In genomic region chr4:177128306-177128705, GRCh38 we compare ENCODE assay signal across 23 cellular contexts.
DNase-seq lines count a peak whose midpoint lies in the region; ATAC-seq and TF ChIP-seq lines count a peak whose summit lies in the region.
"Had no signal": no experiment of that assay in that cellular context is flagged by ENCODE, and none has a peak within 500 bp of the region (broad histone marks: within the 10 kb centered on the region; RNA-seq: fewer than 3 reads in every experiment).

No MANE protein-coding gene starts in this region.

- ATAC-seq in HG03045 (IDR thresholded peaks at IDR 0.05; ENCODE audit: unreplicated experiment) = no peak
- ATAC-seq in GM19328 (IDR thresholded peaks at IDR 0.05; ENCODE audit: unreplicated experiment) = no peak
- ATAC-seq in effector memory CD8-positive, alpha-beta T cell (replicated peaks) = no peak
- ATAC-seq: gastroesophageal sphincter, GM12878, Right ventricle myocardium inferior had no signal

- H3K27ac ChIP-seq in mammary epithelial cell (ENCODE audit: insufficient read depth, low read depth, low read length) (peak overlapping the region; percentile 80), breast epithelium (no peak overlapping the region), transverse colon (no peak overlapping the region)
- H3K27ac ChIP-seq: BLaER1, gastroesophageal sphincter, prostate gland had no signal

- BruUV-seq in mammary epithelial cell (replicated peaks; lab: Mats Ljungman, UMichigan) = no TSS peak

- H3K4me2 ChIP-seq in mammary epithelial cell (ENCODE audit: insufficient read depth, low read depth, low read length) = peak overlapping the region; percentile 66
- H3K4me2 ChIP-seq: BLaER1 had no signal

- H3K9ac ChIP-seq in mammary epithelial cell (ENCODE audit: insufficient read depth, low read length) = no peak overlapping the region
- H3K9ac ChIP-seq: BLaER1 had no signal

- H3K9me3 Mint-ChIP-seq in effector memory CD8-positive, alpha-beta T cell = peaks cover 9 to 14% of the 10 kb centered on the region in 2 donors

- no peak overlapping the region for H3K4me3 Mint-ChIP-seq in effector memory CD8-positive, alpha-beta T cell
- H3K4me3 Mint-ChIP-seq: central memory CD8-positive, alpha-beta T cell; endodermal cell had no signal

- peaks cover 6% of the 10 kb centered on the region for H3K9me3 ChIP-seq in mammary epithelial cell (replicated peaks; ENCODE audit: insufficient read depth, low read length)
- H3K9me3 ChIP-seq in breast epithelium = peaks cover 6 to 15% of the 10 kb centered on the region in 2 donors
- H3K9me3 ChIP-seq in transverse colon = no peaks in the 10 kb centered on the region
- H3K9me3 ChIP-seq: prostate gland had no signal

- no peaks in the 10 kb centered on the region for H3K27me3 Mint-ChIP-seq in effector memory CD8-positive, alpha-beta T cell
- H3K27me3 Mint-ChIP-seq: central memory CD8-positive, alpha-beta T cell had no signal

- no peaks in the 10 kb centered on the region for H3K4me1 Mint-ChIP-seq in effector memory CD8-positive, alpha-beta T cell (ENCODE audit: low read depth in 2 of 2)
- H3K4me1 Mint-ChIP-seq: central memory CD8-positive, alpha-beta T cell; endodermal cell had no signal

- no peak overlapping the region for H3K27ac Mint-ChIP-seq in effector memory CD8-positive, alpha-beta T cell
- H3K27ac Mint-ChIP-seq: endodermal cell had no signal

- dilution Hi-C loops in mammary epithelial cell (cut with HindIII; ENCODE audit: low sequenced_read_pairs) = no loop called here

- H3K36me3 ChIP-seq in mammary epithelial cell (ENCODE audit: insufficient read depth, low read length) (no peaks in the 10 kb centered on the region), breast epithelium (no peaks in the 10 kb centered on the region), transverse colon (no peaks in the 10 kb centered on the region)
- H3K36me3 ChIP-seq: BLaER1, gastroesophageal sphincter, prostate gland had no signal

- H3K27me3 ChIP-seq in mammary epithelial cell (ENCODE audit: insufficient read depth, low read length) = no peaks in the 10 kb centered on the region
- no peaks in the 10 kb centered on the region for H3K27me3 ChIP-seq in breast epithelium
- H3K27me3 ChIP-seq in transverse colon = no peaks in the 10 kb centered on the region
- H3K27me3 ChIP-seq: BLaER1, gastroesophageal sphincter had no signal

- H4K20me1 ChIP-seq in mammary epithelial cell (ENCODE audit: insufficient read depth, low read length) = no peaks in the 10 kb centered on the region
- H4K20me1 ChIP-seq: BLaER1 had no signal

- no peaks in the 10 kb centered on the region for H3K36me3 Mint-ChIP-seq in effector memory CD8-positive, alpha-beta T cell (ENCODE audit: insufficient read depth)

- no peak for TF ChIP-seq EP300 in transverse colon (IDR thresholded peaks at IDR 0.05; ENCODE audit: low read depth)

- TF ChIP-seq CTCF in mammary epithelial cell (conservative IDR thresholded peaks at IDR 0.05 in 1 of 2, IDR thresholded peaks at IDR 0.05 in 1 of 2; ENCODE audit: extremely low read depth in 1 of 2, insufficient read depth in 1 of 2, low read depth in 1 of 2, low read length in 2 of 2) (no peak), breast epithelium (IDR thresholded peaks at IDR 0.05) (no peak), astrocyte of the spinal cord (IDR thresholded peaks at IDR 0.05; ENCODE audit: low read depth, low read length) (no peak), foreskin fibroblast (IDR thresholded peaks at IDR 0.05; ENCODE audit: low read depth, low read length) (no peak), transverse colon (IDR thresholded peaks at IDR 0.05) (no peak)

- TF ChIP-seq POLR2A in breast epithelium (IDR thresholded peaks at IDR 0.05) = no peak
- no peak for TF ChIP-seq POLR2A in transverse colon (IDR thresholded peaks at IDR 0.05)

- H2AFZ ChIP-seq in mammary epithelial cell (ENCODE audit: low read depth, low read length) = peak overlapping the region; percentile 25

- H3K4me3 ChIP-seq in mammary epithelial cell (replicated peaks in 1 of 3; ENCODE audit: insufficient read depth in 1 of 3, low read depth in 2 of 3, low read length in 3 of 3) (no peak overlapping the region), breast epithelium (no peak overlapping the region), astrocyte of the spinal cord (ENCODE audit: low read depth, low read length) (no peak overlapping the region), foreskin fibroblast (ENCODE audit: low read depth in 1 of 2, low read length in 2 of 2) (no peak overlapping the region), transverse colon (no peak overlapping the region)
- H3K4me3 ChIP-seq: BLaER1, gastroesophageal sphincter, GM12878, prostate gland had no signal

- H3K4me1 ChIP-seq in mammary epithelial cell (ENCODE audit: insufficient read depth, low read length) = peaks cover 35% of the 10 kb centered on the region
- H3K4me1 ChIP-seq in breast epithelium = no peaks in the 10 kb centered on the region
- H3K4me1 ChIP-seq in transverse colon = no peaks in the 10 kb centered on the region
- H3K4me1 ChIP-seq: gastroesophageal sphincter, prostate gland had no signal

- DNase-seq in mammary epithelial cell = peak; percentile 78
- DNase-seq in breast epithelium (ENCODE audit: low spot score in 2 of 2) = no peak
- peak; percentile 59 for DNase-seq in astrocyte of the spinal cord (ENCODE audit: low read depth, low spot score)
- DNase-seq in foreskin fibroblast = peak; percentile 27 to 45
- DNase-seq in transverse colon = no peak
- no peak for DNase-seq in effector memory CD8-positive, alpha-beta T cell
- DNase-seq: 8988T; activated CD4-positive, alpha-beta T cell treated with anti-CD3 and anti-CD28 coated beads for 48 hours; activated CD8-positive, alpha-beta memory T cell treated with anti-CD3 and anti-CD28 coated beads, Interleukin-2, amount 50 U/mL, for 48 hours; activated effector memory CD4-positive, alpha-beta T cell treated with anti-CD3 and anti-CD28 coated beads, Interleukin-2, amount 50 U/mL, for 16 hours; endodermal cell; GF-D8; NCI-H187 treated with DMSO at 0.1 percent for 48 hours; NK-92 treated with Interleukin-12 subunit alpha and Interleukin-12 subunit beta, amount 100 ng/mL, for 24 hours; stimulated activated CD4-positive, alpha-beta T cell treated with anti-CD3 and anti-CD28 coated beads, Interleukin-4, amount 100 ng/mL, for 4 hours had no signal

- CTCF ChIA-PET in mammary epithelial cell (lab: Charles Lee; ENCODE audit: low non-redundant PET) = no interaction called here

- WGBS in mammary epithelial cell (ENCODE audit: low coverage, missing lambda C conversion rate) = 0% methylated on average over 1 of the region's 1 CpG
- 42 to 43% methylated on average over 1 of the region's 1 CpG for WGBS in transverse colon (ENCODE audit: low coverage in 1 of 2), 2 donors

- intact Hi-C loops in mammary epithelial cell (cut with micrococcal nuclease) (no loop called here), breast epithelium (cut with DNase I; ENCODE audit: low total_unique reads) (no loop called here), transverse colon (cut with DNase I; ENCODE audit: low total_unique reads) (no loop called here)

- in situ Hi-C loops in mammary epithelial cell (cut with MboI; ENCODE audit: low sequenced_read_pairs in 2 of 2) (no loop called here), astrocyte of the spinal cord (cut with HindIII; ENCODE audit: low sequenced_read_pairs) (no loop called here), transverse colon (cut with MboI; ENCODE audit: low pct_ligation_motif_present in 1 of 4, low pct_unique_long_range_greater_than_20kb in 1 of 4, low sequenced_read_pairs in 3 of 4) (no loop called here)

- H3K79me2 ChIP-seq in mammary epithelial cell (ENCODE audit: insufficient read depth, low read length) = no peaks in the 10 kb centered on the region

Comparison
In these comparisons a context has a peak if more than half of its experiments do, and no peak if none do; other contexts are left out.
1. DNase-seq: peak in mammary epithelial cell (single experiment), astrocyte of the spinal cord (single experiment) and foreskin fibroblast (2 of 2); none in breast epithelium (0 of 2), transverse colon (single experiment) and effector memory CD8-positive, alpha-beta T cell (0 of 3).